In the genomic region with DNA sequence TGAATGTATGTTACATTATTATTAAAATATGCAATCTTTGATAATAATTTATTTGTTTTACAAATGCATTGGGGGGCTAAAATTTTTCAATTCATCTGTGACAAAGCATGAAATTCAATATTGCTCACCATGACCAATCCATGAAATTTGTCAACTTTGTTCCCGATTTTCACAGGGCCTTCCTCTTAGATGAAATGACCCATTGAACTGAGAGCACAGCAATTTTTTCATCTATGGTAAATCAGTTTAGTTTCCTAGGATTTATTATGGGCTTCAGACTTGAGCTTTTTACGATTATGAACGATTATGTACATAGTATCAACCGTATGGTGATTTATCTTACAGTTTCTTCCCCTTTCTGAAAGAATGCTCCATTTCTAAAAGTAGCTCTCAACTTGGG, we compare ENCODE assay signal across 21 cellular contexts.
"Had no signal": no experiment of that assay in that cellular context is flagged by ENCODE, and none has a peak within 500 bp of the region (broad histone marks: within the 10 kb centered on the region; RNA-seq: fewer than 3 reads in every experiment).

No MANE protein-coding gene starts in this region.

- H3K27ac ChIP-seq: left ventricle myocardium inferior, ovary, right atrium auricular region, right lobe of liver, tibial nerve, uterus had no signal

- H3K9me3 ChIP-seq: left ventricle myocardium inferior, mucosa of descending colon, ovary, right atrium auricular region, right lobe of liver, tibial nerve, uterus had no signal

- ATAC-seq: mucosa of descending colon; naive thymus-derived CD4-positive, alpha-beta T cell; natural killer cell treated with Interleukin-12 subunit alpha and Interleukin-12 subunit beta and Interleukin-15 and Interleukin-18, amount 100 ng/mL, for 72 hours; right lobe of liver; stimulated activated memory B cell treated with anti-CD40 and anti-IgM and Interleukin-4, amounts not matched to agents 10 μg/mL and 1 μg/mL and 100 μg/mL, for 72 hours; stimulated activated naive CD8-positive, alpha-beta T cell treated with anti-CD3 and anti-CD28 coated beads, Interleukin-15, amount 100 ng/mL, for 72 hours had no signal

- H3K4me3 ChIP-seq: left ventricle myocardium inferior, lung, mucosa of descending colon, ovary, right atrium auricular region, right lobe of liver, smooth muscle cell, tibial nerve, uterus had no signal

- DNase-seq: islet precursor cell; left ventricle myocardium inferior; mesendoderm; mucosa of descending colon; naive thymus-derived CD4-positive, alpha-beta T cell; ovary; right lobe of liver; stimulated activated CD4-positive, alpha-beta T cell treated with anti-CD3 and anti-CD28 coated beads, Interleukin-1b, Interleukin-23, amount 100 ng/mL, for 48 hours; stimulated activated CD4-positive, alpha-beta T cell treated with anti-CD3 and anti-CD28 coated beads, Interleukin-2, amount 100 ng/mL, for 48 hours; stimulated activated CD4-positive, alpha-beta T cell treated with anti-CD3 and anti-CD28 coated beads, Interleukin-4, amount 100 ng/mL, for 4 hours; stimulated activated CD8-positive, alpha-beta memory T cell treated with anti-CD3 and anti-CD28 coated beads, Interleukin-4, amount 100 ng/mL, for 48 hours; stimulated activated naive CD4-positive, alpha-beta T cell treated with Interleukin-2 at 50 U/mL for 16 hours; stimulated activated naive CD8-positive, alpha-beta T cell treated with anti-CD3 and anti-CD28 coated beads, Interleukin-15, amount 100 ng/mL, for 72 hours; substantia nigra; uterus had no signal

- H3K36me3 ChIP-seq: ovary, right atrium auricular region, right lobe of liver, uterus had no signal
